ENCODE assay signal across 11 cellular contexts in the genomic region with DNA sequence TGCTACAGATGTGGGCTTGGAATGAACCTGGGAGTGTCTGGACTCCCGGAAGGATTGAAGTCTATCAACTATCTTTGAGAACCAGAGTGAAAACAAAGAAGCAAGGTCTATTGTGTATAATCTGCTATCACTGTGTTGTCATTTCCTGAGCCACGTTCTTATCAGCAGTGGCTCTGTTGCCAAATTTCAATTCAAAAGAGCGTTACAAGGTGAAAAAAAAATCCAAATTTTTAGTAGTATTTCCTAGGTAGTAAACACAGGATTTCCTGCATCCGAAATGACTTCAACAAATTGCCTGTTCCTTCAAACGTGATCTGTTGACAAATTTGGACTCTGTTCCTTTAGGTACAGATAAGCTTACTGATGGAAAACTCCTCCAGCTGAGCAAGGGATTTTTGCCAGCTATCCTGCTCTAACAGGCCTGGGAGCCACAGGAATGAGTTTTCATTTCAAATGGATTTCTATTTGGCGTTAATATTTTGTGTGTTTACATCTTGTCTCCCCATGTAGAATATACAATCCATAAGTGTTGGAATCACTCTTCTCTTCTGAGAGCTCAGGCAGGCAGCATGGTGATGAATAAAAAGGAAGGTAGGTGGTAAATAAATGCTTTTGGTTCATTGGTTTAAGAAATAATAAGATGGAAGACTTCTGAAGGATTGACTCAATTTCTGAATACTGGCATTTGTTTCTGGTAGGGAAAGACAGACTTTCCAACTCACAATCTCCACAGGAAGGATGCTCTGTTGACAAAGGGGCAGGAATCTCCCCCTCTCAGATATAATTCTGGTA. TPM values are rescaled to one million over a fixed set of nuclear protein-coding genes. Genes with fewer than 3 reads are reported as not detected.
DNase-seq lines count a peak whose midpoint lies in the region; TF ChIP-seq lines count a peak whose summit lies in the region.
"Had no signal": no experiment of that assay in that cellular context is flagged by ENCODE, and none has a peak within 500 bp of the region (broad histone marks: within the 10 kb centered on the region; RNA-seq: fewer than 3 reads in every experiment).

No MANE protein-coding gene starts in this region.

- H3K36me3 ChIP-seq in hepatocyte (replicated peaks; ENCODE audit: insufficient read depth, low read depth) (no peaks in the 10 kb centered on the region), skeletal muscle tissue (ENCODE audit: control insufficient read depth in 3 of 3, insufficient read depth in 3 of 3, low read length in 3 of 3) (no peaks in the 10 kb centered on the region), MG63 (no peaks in the 10 kb centered on the region)

- no peaks in the 10 kb centered on the region for H3K79me2 ChIP-seq in hepatocyte

- no peaks in the 10 kb centered on the region for H4K20me1 ChIP-seq in hepatocyte (ENCODE audit: insufficient read depth, poor library complexity, severe bottlenecking)

- no peak overlapping the region for H2AFZ ChIP-seq in hepatocyte

- peak; percentile 23 for DNase-seq in LHCN-M2 (ENCODE audit: low read depth)
- peak; percentile 29 for DNase-seq in cerebellar cortex (ENCODE audit: low spot score)
- DNase-seq in hepatocyte (ENCODE audit: low spot score) = peak; percentile 20
- DNase-seq in stimulated activated CD8-positive, alpha-beta memory T cell treated with anti-CD3 and anti-CD28 coated beads, Interleukin-4, amount 100 ng/mL, for 48 hours = no peak
- DNase-seq in MG63 = no peak
- no peak for DNase-seq in D341Med (ENCODE audit: low spot score)
- DNase-seq in NCI-H187 treated with DMSO at 0.1 percent for 48 hours (lab: John Stamatoyannopoulos, UW) = no peak
- DNase-seq: CD4-positive, CD25-positive, alpha-beta regulatory T cell; NCI-H2081 treated with DMSO at 0.1 percent for 48 hours; stimulated activated naive CD8-positive, alpha-beta T cell treated with anti-CD3 and anti-CD28 coated beads, Interleukin-15, Interleukin-2, amounts not matched to agents 100 U/mL and 50 U/mL, for 24 hours had no signal

- H3K27ac ChIP-seq in hepatocyte = peak overlapping the region; percentile 76
- peak overlapping the region; percentile 53 for H3K27ac ChIP-seq in skeletal muscle tissue (ENCODE audit: low read depth, low read length)

- peak overlapping the region; percentile 26 for H3K4me2 ChIP-seq in hepatocyte

- no peaks in the 10 kb centered on the region for H3K9me2 ChIP-seq in hepatocyte (replicated peaks; ENCODE audit: insufficient read depth)

- H3K4me3 ChIP-seq in hepatocyte = no peak overlapping the region
- H3K4me3 ChIP-seq in skeletal muscle tissue (ENCODE audit: low read length in 3 of 3) = no peak overlapping the region
- no peak overlapping the region for H3K4me3 ChIP-seq in MG63

- no peak overlapping the region for H3K9ac ChIP-seq in skeletal muscle tissue (ENCODE audit: low read depth in 1 of 3, low read length in 3 of 3)

- WGBS in hepatocyte (ENCODE audit: low lambda C conversion rate, missing lambda C conversion rate) = 44% methylated on average over 6 of the region's 6 CpGs

- H3K4me1 ChIP-seq in hepatocyte (ENCODE audit: insufficient read depth) = peaks cover 3% of the 10 kb centered on the region
- peaks cover 0 to 8% (median 3%) of the 10 kb centered on the region in 3 donors for H3K4me1 ChIP-seq in skeletal muscle tissue (ENCODE audit: control insufficient read depth in 3 of 3, insufficient read depth in 3 of 3, low read length in 3 of 3)

- H3K27me3 ChIP-seq in hepatocyte (no peaks in the 10 kb centered on the region), skeletal muscle tissue (ENCODE audit: control insufficient read depth in 3 of 3, insufficient read depth in 3 of 3, low read length in 3 of 3) (no peaks in the 10 kb centered on the region), MG63 (no peaks in the 10 kb centered on the region)

- H3K9me3 ChIP-seq in hepatocyte (ENCODE audit: low read depth) (no peaks in the 10 kb centered on the region), skeletal muscle tissue (ENCODE audit: control insufficient read depth in 3 of 3, low read length in 3 of 3) (no peaks in the 10 kb centered on the region), MG63 (no peaks in the 10 kb centered on the region)

- no peak for TF ChIP-seq CTCF in hepatocyte (IDR thresholded peaks at IDR 0.05; ENCODE audit: poor library complexity)

RNA-seq across cellular contexts. Expression of a gene that starts 58.5 kb away (rescaled TPM):
- total RNA-seq in LHCN-M2 (2014; rRNA removed) = 2.5 and 3.0 TPM in 2 replicates
- polyA plus RNA-seq in LHCN-M2 (2012) = 0.79 TPM
- 1.6 and 1.8 TPM in 2 replicates for total RNA-seq in hepatocyte
- polyA plus RNA-seq in hepatocyte = 0.28 and 0.86 TPM in 2 replicates
- 2.6 TPM for total RNA-seq in skeletal muscle tissue
- 0.15 and 0.66 TPM in 2 replicates for total RNA-seq in MG63 (2014; rRNA removed; shearing (Covaris generic); ENCODE audit: low replicate concordance)

Comparison
In these comparisons a context has a peak if more than half of its experiments do, and no peak if none do; other contexts are left out.
1. DNase-seq: peak in LHCN-M2 (single experiment), cerebellar cortex (single experiment) and hepatocyte (single experiment); none in stimulated activated CD8-positive, alpha-beta memory T cell treated with anti-CD3 and anti-CD28 coated beads, Interleukin-4, amount 100 ng/mL, for 48 hours (single experiment), MG63 (single experiment), D341Med (single experiment) and NCI-H187 treated with DMSO at 0.1 percent for 48 hours (single experiment).